Comparison of ENCODE assay signal across 1 cellular context in the genomic region with DNA sequence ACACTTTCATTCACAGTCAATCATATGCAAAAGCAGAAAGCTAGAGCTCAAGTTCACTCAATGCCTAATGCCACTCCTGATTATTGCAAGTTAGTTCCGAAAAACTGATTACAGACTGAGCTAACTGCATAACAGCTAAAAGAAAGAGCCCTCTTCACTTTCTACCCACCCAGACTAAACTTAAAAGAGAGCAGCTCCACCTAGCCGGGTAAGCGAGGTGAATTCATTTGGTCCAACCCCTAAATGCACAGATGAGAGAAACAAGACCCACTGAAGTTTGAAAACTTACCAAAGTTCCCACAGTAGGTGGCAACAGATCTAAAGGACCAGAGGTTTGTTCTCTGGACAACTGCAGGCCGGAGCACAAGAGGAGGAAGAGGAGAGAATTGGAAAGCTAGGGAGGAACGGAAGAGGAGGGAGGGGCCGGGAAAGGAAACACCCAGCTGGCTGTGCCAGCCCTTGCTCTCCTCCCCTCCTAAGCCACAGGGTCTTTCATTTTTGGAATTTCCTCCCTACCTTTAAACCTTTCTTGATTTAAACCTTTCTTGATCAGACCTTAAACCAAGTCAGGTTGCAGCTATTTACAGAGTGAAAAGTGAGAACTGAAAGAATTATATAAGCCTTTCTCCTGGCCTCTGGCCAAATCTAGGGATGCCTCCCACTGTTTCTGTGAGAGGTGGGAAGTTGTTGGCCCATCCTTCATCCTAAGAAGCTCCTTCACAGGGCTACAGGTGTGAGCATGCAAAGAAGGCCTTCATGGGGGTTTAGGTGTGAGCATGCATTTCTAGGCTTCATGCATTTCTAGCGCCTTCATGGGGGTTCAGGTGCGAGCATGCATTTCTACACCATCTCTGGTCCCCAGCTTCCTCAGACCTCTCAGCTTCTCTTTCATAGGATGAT.
TF ChIP-seq lines count a peak whose summit lies in the region.

No MANE protein-coding gene starts in this region.

TF ChIP-seq in HCT116, 20 proteins besides CTCF, POLR2A, EP300 and RAD21 (continued from another document):
- TF ChIP-seq, protein P1, sequence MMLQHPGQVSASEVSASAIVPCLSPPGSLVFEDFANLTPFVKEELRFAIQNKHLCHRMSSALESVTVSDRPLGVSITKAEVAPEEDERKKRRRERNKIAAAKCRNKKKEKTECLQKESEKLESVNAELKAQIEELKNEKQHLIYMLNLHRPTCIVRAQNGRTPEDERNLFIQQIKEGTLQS (IDR thresholded peaks at IDR 0.05): no peak
- TF ChIP-seq YY1 (IDR thresholded peaks at IDR 0.05; ENCODE audit: extremely low read depth, insufficient replicate concordance, low read depth, low read length) (no peak), ZFX (IDR thresholded peaks at IDR 0.05) (no peak), EZH2phosphoT487 (IDR thresholded peaks at IDR 0.05; ENCODE audit: borderline replicate concordance) (no peak), ZNF274 (IDR thresholded peaks at IDR 0.05; ENCODE audit: low read depth, low read length) (no peak)
